Comparison of ENCODE assay signal across 1 cellular context in genomic region chr3:120568624-120569023, GRCh38.
A peak's percentile ranks its signal among the peaks of the same experiment; 100 is the strongest.
TF ChIP-seq lines count a peak whose summit lies in the region.

No MANE protein-coding gene starts in this region.

TF ChIP-seq in K562, 482 proteins besides CTCF, POLR2A, EP300 and RAD21 (continues in another document):
- TF ChIP-seq RB1 (IDR thresholded peaks at IDR 0.05; ENCODE audit: low read depth) (no peak), U2AF1 (optimal IDR thresholded peaks at IDR 0.05; ENCODE audit: low read depth, low read length) (no peak), MAFG (tag; conservative IDR thresholded peaks at IDR 0.05) (peak; percentile 60), MBD1 (CRISPR knock-in tag; IDR thresholded peaks at IDR 0.05) (no peak), FOSL1 (tag; conservative IDR thresholded peaks at IDR 0.05) (peak; percentile 76), ARID3B (CRISPR knock-in tag; IDR thresholded peaks at IDR 0.05; ENCODE audit: borderline replicate concordance) (no peak), ATF1 (CRISPR knock-in tag; IDR thresholded peaks at IDR 0.05) (no peak), ATF1 (tag; IDR thresholded peaks at IDR 0.05) (no peak), CBFA2T2 (conservative IDR thresholded peaks at IDR 0.05) (no peak), DMBX1 (CRISPR knock-in tag; IDR thresholded peaks at IDR 0.05; ENCODE audit: borderline replicate concordance) (no peak), EP400 (IDR thresholded peaks at IDR 0.05) (0 out of 2 replicates have a peak, but pooled peaks have one; percentile 26), PTTG1 (tag; IDR thresholded peaks at IDR 0.05; ENCODE audit: low read depth) (no peak), SFPQ (IDR thresholded peaks at IDR 0.05; ENCODE audit: low read depth, low read length) (no peak), ZBTB40 (IDR thresholded peaks at IDR 0.05) (no peak), ZBTB40 (CRISPR knock-in tag; IDR thresholded peaks at IDR 0.05) (no peak), ZBTB49 (CRISPR knock-in tag; IDR thresholded peaks at IDR 0.05; ENCODE audit: borderline replicate concordance) (no peak), KDM1A (IDR thresholded peaks at IDR 0.05) (0 out of 4 replicates have a peak, but pooled peaks of 1 of the 2 experiments have one; percentile 8), HEY1 (CRISPR knock-in tag; IDR thresholded peaks at IDR 0.05; ENCODE audit: borderline replicate concordance) (no peak), ZBTB26 (CRISPR knock-in tag; IDR thresholded peaks at IDR 0.05) (no peak), MAZ (CRISPR knock-in tag; conservative IDR thresholded peaks at IDR 0.05 in 1 of 2, IDR thresholded peaks at IDR 0.05 in 1 of 2) (no peak), ETV6 (IDR thresholded peaks at IDR 0.05; ENCODE audit: borderline replicate concordance in 1 of 2, low read depth in 2 of 2, low read length in 1 of 2) (no peak), ETV6 (CRISPR knock-in tag; IDR thresholded peaks at IDR 0.05; ENCODE audit: borderline replicate concordance) (no peak), SMC3 (conservative IDR thresholded peaks at IDR 0.05; ENCODE audit: insufficient read depth, low read depth, low read length) (no peak), ZNF830 (CRISPR knock-in tag; IDR thresholded peaks at IDR 0.05) (no peak), SRSF1 (IDR thresholded peaks at IDR 0.05; ENCODE audit: low read depth, low read length) (no peak), JUND (IDR thresholded peaks at IDR 0.05; ENCODE audit: borderline replicate concordance, low read depth, low read length) (peak; percentile 75; the same call in 1 of the 2 replicates), JUND (tag; IDR thresholded peaks at IDR 0.05; ENCODE audit: borderline replicate concordance, low read depth, low read length) (peak; percentile 72; the same call in 2 of the 3 replicates), ARID1B (IDR thresholded peaks at IDR 0.05) (0 out of 2 replicates have a peak, but pooled peaks have one; percentile 20), NONO (IDR thresholded peaks at IDR 0.05; ENCODE audit: low read depth in 2 of 2, low read length in 1 of 2) (no peak), NCOR1 (IDR thresholded peaks at IDR 0.05) (no peak), ZNF140 (CRISPR knock-in tag; IDR thresholded peaks at IDR 0.05) (no peak), ZNF431 (CRISPR knock-in tag; IDR thresholded peaks at IDR 0.05) (no peak), NFE2 (IDR thresholded peaks at IDR 0.05; ENCODE audit: low read depth) (peak; percentile 84), ZNF347 (CRISPR knock-in tag; IDR thresholded peaks at IDR 0.05; ENCODE audit: low read depth) (no peak), MAFF (IDR thresholded peaks at IDR 0.05; ENCODE audit: low read length) (peak; percentile 10; the same call in 1 of the 2 replicates), POU5F1 (IDR thresholded peaks at IDR 0.05; ENCODE audit: borderline replicate concordance, low read depth, low read length, partially characterized antibody) (no peak), POLR3G (IDR thresholded peaks at IDR 0.05; ENCODE audit: extremely low read depth, insufficient read length, insufficient replicate concordance) (no peak), TCF7 (IDR thresholded peaks at IDR 0.05; ENCODE audit: borderline replicate concordance) (no peak), CGGBP1 (CRISPR knock-in tag; IDR thresholded peaks at IDR 0.05) (no peak), CEBPG (CRISPR knock-in tag; IDR thresholded peaks at IDR 0.05) (no peak), CEBPG (tag; conservative IDR thresholded peaks at IDR 0.05 in 1 of 2, IDR thresholded peaks at IDR 0.05 in 1 of 2) (peak in 1 of 2 experiments; percentile 18; a peak in 1 of 4 replicates), ATF3 (IDR thresholded peaks at IDR 0.05) (peak; percentile 65), ATF3 (CRISPR knock-in tag; conservative IDR thresholded peaks at IDR 0.05) (no peak), PHB (CRISPR knock-in tag; IDR thresholded peaks at IDR 0.05) (no peak), ZNF644 (tag; IDR thresholded peaks at IDR 0.05; ENCODE audit: low read depth) (no peak), C11orf30 (IDR thresholded peaks at IDR 0.05; ENCODE audit: low read depth) (peak; percentile 61; the same call in 1 of the 2 replicates), CEBPB (tag; IDR thresholded peaks at IDR 0.05) (peak; percentile 37; the same call in 1 of the 2 replicates), POLR3A (IDR thresholded peaks at IDR 0.05; ENCODE audit: borderline replicate concordance, extremely low read depth, insufficient read depth, insufficient read length) (peak; percentile 36), KLF13 (tag; IDR thresholded peaks at IDR 0.05; ENCODE audit: borderline replicate concordance, low read depth) (no peak), ZNF316 (IDR thresholded peaks at IDR 0.05) (peak; percentile 47; the same call in 1 of the 2 replicates)
